Comparison of ENCODE assay signal across 7 cellular contexts in the genomic region with DNA sequence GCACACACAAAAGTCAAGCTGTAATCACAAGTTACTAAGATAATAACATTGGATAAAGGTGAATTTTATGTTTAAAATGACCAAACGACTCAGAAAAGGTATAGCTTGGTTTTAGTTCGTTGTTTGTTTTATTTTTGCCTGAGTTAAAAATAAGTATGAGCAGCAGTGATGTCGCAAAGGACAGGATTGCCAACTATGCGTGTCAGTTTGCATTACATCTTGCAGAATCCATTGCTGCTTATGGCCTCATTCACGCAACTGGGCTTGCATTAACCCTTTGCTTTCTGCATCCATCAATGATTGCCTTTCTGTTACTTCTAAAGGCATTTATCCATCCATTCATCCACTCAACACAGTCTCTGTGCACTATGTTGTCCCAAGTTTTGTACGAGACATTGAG.
"Had no signal": no experiment of that assay in that cellular context is flagged by ENCODE, and none has a peak within 500 bp of the region (broad histone marks: within the 10 kb centered on the region; RNA-seq: fewer than 3 reads in every experiment).

No MANE protein-coding gene starts in this region.

- H3K4me3 ChIP-seq: GM23248, K562 had no signal

- H3K9ac ChIP-seq: GM23248 had no signal

- DNase-seq: GM23248, GOT3, H7, HCEC 1CT, IMR-90, KG1 had no signal

- H2AFZ ChIP-seq: GM23248 had no signal

- H3K27ac ChIP-seq: GM23248 had no signal

- ATAC-seq: K562 had no signal
